8 cellular contexts compared by ENCODE assay signal in genomic region chr2:132651115-132652099, GRCh38. TPM values are rescaled to one million over a fixed set of nuclear protein-coding genes. Genes with fewer than 3 reads are reported as not detected.
A peak's percentile ranks its signal among the peaks of the same experiment; 100 is the strongest.
DNase-seq lines count a peak whose midpoint lies in the region; ATAC-seq, FAIRE-seq and TF ChIP-seq lines count a peak whose summit lies in the region.

No MANE protein-coding gene starts in this region.

- H3K4me1 ChIP-seq in mesendoderm (ENCODE audit: control insufficient read depth, low read depth, low read length) = no peaks in the 10 kb centered on the region

- H3K23ac ChIP-seq in mesendoderm (ENCODE audit: low read length) = no peak overlapping the region

- no peak overlapping the region for H3K18ac ChIP-seq in mesendoderm (ENCODE audit: low read length)

- no peaks in the 10 kb centered on the region for H3K9me3 Mint-ChIP-seq in chondrocyte (ENCODE audit: low read depth)
- H3K9me3 Mint-ChIP-seq in T-cell = peaks cover 0 to 19% (median 3%) of the 10 kb centered on the region in 3 donors

- no peak overlapping the region for H3K4me2 ChIP-seq in mesendoderm (ENCODE audit: low read length)

- no peak overlapping the region for H3K4me3 ChIP-seq in mesendoderm (ENCODE audit: low read length)

- WGBS in mesendoderm (ENCODE audit: extremely low coverage, insufficient coverage, low lambda C conversion rate) = no CpG with 5 or more reads among the region's 13 CpGs

- no peak overlapping the region for H3K4me3 Mint-ChIP-seq in chondrocyte (ENCODE audit: unreplicated experiment)
- no peak overlapping the region for H3K4me3 Mint-ChIP-seq in T-cell

- TF ChIP-seq CTCF in D721Med (IDR thresholded peaks at IDR 0.05; ENCODE audit: insufficient read depth, missing control alignments) (peak; percentile 56), chondrocyte (IDR thresholded peaks at IDR 0.05) (peak; percentile 94)

- no peak for FAIRE-seq in D721Med (lab: Jason Lieb, UNC)

- H3K36me3 ChIP-seq in mesendoderm (ENCODE audit: control insufficient read depth, insufficient read depth, low read length) = no peaks in the 10 kb centered on the region

- no peak overlapping the region for H2BK15ac ChIP-seq in mesendoderm (replicated peaks; ENCODE audit: low read depth)

- POLR2A ChIA-PET in T-cell (lab: Charles Lee) = no interaction called here

- H3K4me1 Mint-ChIP-seq in chondrocyte (ENCODE audit: low read depth) (peaks cover 8% of the 10 kb centered on the region), T-cell (no peaks in the 10 kb centered on the region)

- CTCF ChIA-PET in T-cell (lab: Charles Lee) = no interaction called here

- H4K5ac ChIP-seq in mesendoderm (ENCODE audit: low read length) = no peak overlapping the region

- no peak overlapping the region for H3K4ac ChIP-seq in mesendoderm (ENCODE audit: low read depth, low read length)

- H3K79me1 ChIP-seq in mesendoderm (ENCODE audit: low read length) = no peaks in the 10 kb centered on the region

- H2BK5ac ChIP-seq in mesendoderm (ENCODE audit: low read length) = no peak overlapping the region

- H3K27me3 Mint-ChIP-seq in chondrocyte (ENCODE audit: low read depth) (peaks cover 3% of the 10 kb centered on the region), T-cell (peaks cover 0 to 16% of the 10 kb centered on the region in 2 donors)

- no peak for DNase-seq in D721Med (ENCODE audit: insufficient read length, low spot score)
- peak; percentile 8 to 21 for DNase-seq in Kasumi-1 (lab: John Stamatoyannopoulos, UW)
- DNase-seq in chondrocyte (ENCODE audit: low spot score) = no peak
- DNase-seq in mesendoderm = peak; percentile 65
- DNase-seq in mesenteric fat pad (ENCODE audit: low spot score) = no peak
- DNase-seq in H4 (ENCODE audit: low spot score) = no peak
- DNase-seq in T-cell = no peak

- ATAC-seq in HG02759 (IDR thresholded peaks at IDR 0.05; ENCODE audit: unreplicated experiment) (no peak), T-cell (replicated peaks in 1 of 4) (no peak)

- no peak overlapping the region for H3K27ac ChIP-seq in mesendoderm (ENCODE audit: low read depth, low read length)

- H3K79me2 ChIP-seq in mesendoderm (ENCODE audit: control insufficient read depth, insufficient read depth, low read length) = no peaks in the 10 kb centered on the region

- no peaks in the 10 kb centered on the region for H3K27me3 ChIP-seq in mesendoderm (ENCODE audit: insufficient read depth, low read length, poor library complexity)

- H3K56ac ChIP-seq in mesendoderm (ENCODE audit: low read length) = no peak overlapping the region

- H3K36me3 Mint-ChIP-seq in chondrocyte (ENCODE audit: low read depth) (no peaks in the 10 kb centered on the region), T-cell (no peaks in the 10 kb centered on the region)

- no peak overlapping the region for H3K27ac Mint-ChIP-seq in chondrocyte (ENCODE audit: unreplicated experiment)
- no peak overlapping the region for H3K27ac Mint-ChIP-seq in T-cell

- no peak overlapping the region for H4K8ac ChIP-seq in mesendoderm (ENCODE audit: low read depth, low read length)

- no peak overlapping the region for H2AK5ac ChIP-seq in mesendoderm (ENCODE audit: low read length)

- no peak overlapping the region for H3K9ac ChIP-seq in mesendoderm (ENCODE audit: low read length)

- H2BK120ac ChIP-seq in mesendoderm (ENCODE audit: low read depth, low read length) = no peak overlapping the region

RNA-seq across cellular contexts. Expression of gene LYPD1, which starts 18.6 kb away (rescaled TPM):
- total RNA-seq in chondrocyte = 4.1 to 5.0 TPM in 2 of 3 replicates, not detected in the other
- polyA plus RNA-seq in mesendoderm (2013, experiment 1 of 2) = 19.4 TPM
- polyA plus RNA-seq in mesendoderm (2013, experiment 2 of 2) = 20.3 TPM
- 0.32 TPM for total RNA-seq in mesenteric fat pad
- total RNA-seq in H4 (2014; rRNA removed; shearing (Covaris generic)) = 22.0 and 37.9 TPM in 2 replicates
- total RNA-seq in T-cell = under 1 TPM in 1 of 5 donors, not detected in 4; 0.15 TPM

Comparison
In these comparisons a context has a peak if more than half of its experiments do, and no peak if none do; other contexts are left out.
1. DNase-seq: peak in Kasumi-1 (2 of 2) and mesendoderm (single experiment); none in D721Med (single experiment), chondrocyte (single experiment), mesenteric fat pad (single experiment), H4 (single experiment) and T-cell (0 of 34).